ENCODE assay signal across 12 cellular contexts in genomic region chr7:121023683-121024507, GRCh38. TPM values are rescaled to one million over a fixed set of nuclear protein-coding genes. Genes with fewer than 3 reads are reported as not detected.
DNase-seq lines count a peak whose midpoint lies in the region; TF ChIP-seq lines count a peak whose summit lies in the region.
"Had no signal": no experiment of that assay in that cellular context is flagged by ENCODE, and none has a peak within 500 bp of the region (broad histone marks: within the 10 kb centered on the region; RNA-seq: fewer than 3 reads in every experiment).

No MANE protein-coding gene starts in this region.

- peak; percentile 35 for DNase-seq in A673 (ENCODE audit: low spot score)
- DNase-seq in LoVo (ENCODE audit: low spot score) = peak; percentile 38
- DNase-seq in esophagus squamous epithelium (lab: John Stamatoyannopoulos, UW) = no peak
- no peak for DNase-seq in stimulated activated CD4-positive, alpha-beta T cell treated with anti-CD3 and anti-CD28 coated beads, Interleukin-2, amount 100 ng/mL, for 24 hours
- no peak for DNase-seq in NCI-H1105 treated with DMSO at 0.1 percent for 48 hours (lab: John Stamatoyannopoulos, UW)
- DNase-seq in NCI-H2227 (lab: John Stamatoyannopoulos, UW; ENCODE audit: unreplicated experiment) = no peak
- no peak for DNase-seq in iPS-NIHi7 (ENCODE audit: extremely low spot score)
- DNase-seq: central memory CD4-positive, alpha-beta T cell; NCI-H510A; T-cell had no signal

- no peaks in the 10 kb centered on the region for H3K36me3 ChIP-seq in A673 (ENCODE audit: insufficient read depth, low read length, poor library complexity, severe bottlenecking)
- no peaks in the 10 kb centered on the region for H3K36me3 ChIP-seq in esophagus squamous epithelium
- H3K36me3 ChIP-seq in neuron (ENCODE audit: insufficient read depth, low read length) = no peaks in the 10 kb centered on the region

- no peak for TF ChIP-seq POLR2A in esophagus squamous epithelium (IDR thresholded peaks at IDR 0.05)

- CTCF ChIA-PET in A673 (lab: Charles Lee) = no interaction called here

- peak overlapping the region; percentile 38 for H2AFZ ChIP-seq in neuron (ENCODE audit: low read depth, low read length)
- H2AFZ ChIP-seq: parathyroid adenoma had no signal

- no TSS peak for BruUV-seq in A673 (replicated peaks; lab: Mats Ljungman, UMichigan)

- TF ChIP-seq CTCF in A673 (conservative IDR thresholded peaks at IDR 0.05; ENCODE audit: low read depth, low read length) (no peak), esophagus squamous epithelium (IDR thresholded peaks at IDR 0.05) (no peak)

- H3K27ac ChIP-seq in A673 (ENCODE audit: low read depth, low read length, poor library complexity, severe bottlenecking) (no peak overlapping the region), esophagus squamous epithelium (peak overlapping the region in 3 of 4 donors; percentile 49 to 68 (median 67))
- H3K27ac ChIP-seq: parathyroid adenoma had no signal

- POLR2A ChIA-PET in A673 (lab: Charles Lee; ENCODE audit: low non-redundant PET) = interaction anchor here (0.6 kb wide), 1 partner anchor 187 kb away, joined by 3 read pairs; no protein-coding TSS in a partner anchor

- intact Hi-C loops in A673 (cut with micrococcal nuclease; ENCODE audit: unreplicated experiment) = no loop called here
- intact Hi-C loops in esophagus squamous epithelium (cut with DNase I) = no loop called here

- H3K4me1 ChIP-seq in A673 (ENCODE audit: insufficient read depth, low read length, poor library complexity, severe bottlenecking) (peaks cover 17% of the 10 kb centered on the region), esophagus squamous epithelium (peaks cover 0 to 31% (median 9%) of the 10 kb centered on the region in 3 donors), neuron (ENCODE audit: insufficient read depth, low read length) (no peaks in the 10 kb centered on the region)
- H3K4me1 ChIP-seq: parathyroid adenoma had no signal

- H3K4me3 ChIP-seq in A673 (ENCODE audit: low read depth, low read length, poor library complexity, severe bottlenecking) (no peak overlapping the region), esophagus squamous epithelium (no peak overlapping the region), neuron (ENCODE audit: low read length) (no peak overlapping the region)

- H3K27me3 ChIP-seq in A673 (replicated peaks; ENCODE audit: insufficient read depth, low read depth, low read length, poor library complexity) = no peaks in the 10 kb centered on the region
- H3K27me3 ChIP-seq in esophagus squamous epithelium = no peaks in the 10 kb centered on the region
- H3K27me3 ChIP-seq in neuron (ENCODE audit: insufficient read depth, low read length) = no peaks in the 10 kb centered on the region

- 51 to 59% methylated on average over 8 of the region's 8 CpGs for WGBS in esophagus squamous epithelium, 2 donors

- H3K9me3 ChIP-seq in A673 (ENCODE audit: low read depth, low read length, poor library complexity, severe bottlenecking) (no peaks in the 10 kb centered on the region), esophagus squamous epithelium (no peaks in the 10 kb centered on the region), neuron (ENCODE audit: low read length) (peaks cover 2% of the 10 kb centered on the region)

RNA-seq across cellular contexts. Expression of gene CPED1, which starts 35.4 kb away (rescaled TPM):
- total RNA-seq in A673 (2021) (0.15 TPM in 1 of 2 replicates, not detected in the other), esophagus squamous epithelium (1 to 10 TPM in 3 of 4 donors, under 1 TPM in 1; 0.61 to 6.3 (median 2.3) TPM)

Comparison
In these comparisons a context has a peak if more than half of its experiments do, and no peak if none do; other contexts are left out.
1. DNase-seq: peak in A673 (single experiment) and LoVo (single experiment); none in esophagus squamous epithelium (single experiment), stimulated activated CD4-positive, alpha-beta T cell treated with anti-CD3 and anti-CD28 coated beads, Interleukin-2, amount 100 ng/mL, for 24 hours (0 of 2), NCI-H1105 treated with DMSO at 0.1 percent for 48 hours (single experiment), NCI-H2227 (single experiment) and iPS-NIHi7 (single experiment).